Comparison of ENCODE assay signal across 8 cellular contexts in genomic region chr10:35641430-35642015, GRCh38. TPM values are rescaled to one million over a fixed set of nuclear protein-coding genes. Genes with fewer than 3 reads are reported as not detected.
DNase-seq lines count a peak whose midpoint lies in the region; ATAC-seq and TF ChIP-seq lines count a peak whose summit lies in the region.

No MANE protein-coding gene starts in this region.

- peak overlapping the region; percentile 100 for H3K4me2 ChIP-seq in skeletal muscle satellite cell (ENCODE audit: low read length)

- peaks cover 25% of the 10 kb centered on the region for H3K4me1 ChIP-seq in skeletal muscle satellite cell (ENCODE audit: control insufficient read depth, insufficient read depth, low read length)

- no peak overlapping the region for H3K27ac Mint-ChIP-seq in activated T-helper 2 cell treated with anti-CD3 and anti-CD28 coated beads, Interferon-gamma antibody, Interleukin-2, Interleukin-4, amounts not matched to agents 10 μg/mL and 5 μg/mL and 100 μg/mL, durations not matched to agents 14 hours and 24 hours and 36 hours

- peak overlapping the region; percentile 74 for H3K4me3 Mint-ChIP-seq in activated T-helper 2 cell treated with anti-CD3 and anti-CD28 coated beads, Interferon-gamma antibody, Interleukin-2, Interleukin-4, amounts not matched to agents 10 μg/mL and 5 μg/mL and 100 μg/mL, durations not matched to agents 14 hours and 24 hours and 36 hours (ENCODE audit: low read depth)

- intact Hi-C loops in activated T-helper 2 cell treated with anti-CD3 and anti-CD28 coated beads, Interferon-gamma antibody, Interleukin-2, Interleukin-4, amounts not matched to agents 10 μg/mL and 5 μg/mL and 100 μg/mL, durations not matched to agents 14 hours and 24 hours and 36 hours (cut with micrococcal nuclease), result loop anchor here (5.0 kb wide), 1 partner anchor 514 kb away; the partner anchor contains the start of gene CREM

- peaks cover 62% of the 10 kb centered on the region for H3K27me3 Mint-ChIP-seq in activated T-helper 2 cell treated with anti-CD3 and anti-CD28 coated beads, Interferon-gamma antibody, Interleukin-2, Interleukin-4, amounts not matched to agents 10 μg/mL and 5 μg/mL and 100 μg/mL, durations not matched to agents 14 hours and 24 hours and 36 hours (ENCODE audit: low read depth)

- H3K9me3 Mint-ChIP-seq in activated T-helper 2 cell treated with anti-CD3 and anti-CD28 coated beads, Interferon-gamma antibody, Interleukin-2, Interleukin-4, amounts not matched to agents 10 μg/mL and 5 μg/mL and 100 μg/mL, durations not matched to agents 14 hours and 24 hours and 36 hours, result no peaks in the 10 kb centered on the region

- no peaks in the 10 kb centered on the region for H3K9me3 ChIP-seq in skeletal muscle satellite cell (replicated peaks; ENCODE audit: low read length)

- H3K4me1 Mint-ChIP-seq in activated T-helper 2 cell treated with anti-CD3 and anti-CD28 coated beads, Interferon-gamma antibody, Interleukin-2, Interleukin-4, amounts not matched to agents 10 μg/mL and 5 μg/mL and 100 μg/mL, durations not matched to agents 14 hours and 24 hours and 36 hours (ENCODE audit: low read depth), result peaks cover 18% of the 10 kb centered on the region

- no peaks in the 10 kb centered on the region for H3K36me3 Mint-ChIP-seq in activated T-helper 2 cell treated with anti-CD3 and anti-CD28 coated beads, Interferon-gamma antibody, Interleukin-2, Interleukin-4, amounts not matched to agents 10 μg/mL and 5 μg/mL and 100 μg/mL, durations not matched to agents 14 hours and 24 hours and 36 hours (ENCODE audit: low read depth)

- peak; percentile 23 for ATAC-seq in GM21423 (IDR thresholded peaks at IDR 0.05; ENCODE audit: unreplicated experiment)
- peak; percentile 18 for ATAC-seq in HG03571 (IDR thresholded peaks at IDR 0.05; ENCODE audit: unreplicated experiment)

- DNase-seq in GM10266 (ENCODE audit: extremely low spot score) (peak; percentile 56), hepatic stellate cell (ENCODE audit: low spot score) (peak; percentile 53), occipital lobe (lab: John Stamatoyannopoulos, UW) (no peak)
- DNase-seq in activated T-helper 2 cell treated with anti-CD3 and anti-CD28 coated beads, Interferon-gamma antibody, Interleukin-2, Interleukin-4, amounts not matched to agents 10 μg/mL and 5 μg/mL and 100 μg/mL, durations not matched to agents 14 hours and 24 hours and 36 hours (ENCODE audit: low spot score), result no peak
- no peak for DNase-seq in effector CD8-positive, alpha-beta T cell (lab: John Stamatoyannopoulos, UW)

- no peak for TF ChIP-seq CTCF in GM10266 (IDR thresholded peaks at IDR 0.05; ENCODE audit: control insufficient read depth, insufficient read depth, low read depth, missing control alignments)

- H3K27me3 ChIP-seq in skeletal muscle satellite cell (ENCODE audit: control insufficient read depth, insufficient read depth, low read length), result peaks cover 9% of the 10 kb centered on the region

- peak overlapping the region; percentile 94 for H3K4me3 ChIP-seq in skeletal muscle satellite cell (ENCODE audit: low read length)

- peak overlapping the region; percentile 76 for H3K9ac ChIP-seq in skeletal muscle satellite cell (ENCODE audit: low read depth, low read length)

- H3K36me3 ChIP-seq in skeletal muscle satellite cell (ENCODE audit: insufficient read depth, low read length), result no peaks in the 10 kb centered on the region

RNA-seq across cellular contexts. Expression of gene FZD8, which starts 0.6 kb away (rescaled TPM):
- 1.0 and 1.1 TPM in 2 replicates for total RNA-seq in activated T-helper 2 cell treated with anti-CD3 and anti-CD28 coated beads, Interferon-gamma antibody, Interleukin-2, Interleukin-4, amounts not matched to agents 10 μg/mL and 5 μg/mL and 100 μg/mL, durations not matched to agents 14 hours and 24 hours and 36 hours
- total RNA-seq in skeletal muscle satellite cell (2012; rRNA removed), result 8.5 and 8.6 TPM in 2 replicates
- 21.2 TPM for total RNA-seq in occipital lobe

RNA-seq across cellular contexts. Expression of gene GJD4, which starts 36.4 kb away (rescaled TPM):
- total RNA-seq in activated T-helper 2 cell treated with anti-CD3 and anti-CD28 coated beads, Interferon-gamma antibody, Interleukin-2, Interleukin-4, amounts not matched to agents 10 μg/mL and 5 μg/mL and 100 μg/mL, durations not matched to agents 14 hours and 24 hours and 36 hours, result not detected in 2 replicates
- total RNA-seq in skeletal muscle satellite cell (2012; rRNA removed), result 0.22 TPM in 1 of 2 replicates, not detected in the other
- total RNA-seq in occipital lobe, result not detected

Comparison
In these comparisons a context has a peak if more than half of its experiments do, and no peak if none do; other contexts are left out.
1. DNase-seq: peak in GM10266 (single experiment) and hepatic stellate cell (single experiment); none in activated T-helper 2 cell treated with anti-CD3 and anti-CD28 coated beads, Interferon-gamma antibody, Interleukin-2, Interleukin-4, amounts not matched to agents 10 μg/mL and 5 μg/mL and 100 μg/mL, durations not matched to agents 14 hours and 24 hours and 36 hours (single experiment), occipital lobe (single experiment) and effector CD8-positive, alpha-beta T cell (single experiment).
2. RNA of gene FZD8, which starts 0.6 kb away (total RNA-seq): 21.2 TPM in occipital lobe (single experiment); 1.0 to 1.1 TPM in activated T-helper 2 cell treated with anti-CD3 and anti-CD28 coated beads, Interferon-gamma antibody, Interleukin-2, Interleukin-4, amounts not matched to agents 10 μg/mL and 5 μg/mL and 100 μg/mL, durations not matched to agents 14 hours and 24 hours and 36 hours; every median in the first group is over 10 times any median in the second.